12 cellular contexts compared by ENCODE assay signal in genomic region chr12:38350342-38351181, GRCh38. TPM values are rescaled to one million over a fixed set of nuclear protein-coding genes. Genes with fewer than 3 reads are reported as not detected.
A peak's percentile ranks its signal among the peaks of the same experiment; 100 is the strongest.
DNase-seq lines count a peak whose midpoint lies in the region; ATAC-seq, FAIRE-seq and TF ChIP-seq lines count a peak whose summit lies in the region.
"Had no signal": no experiment of that assay in that cellular context is flagged by ENCODE, and none has a peak within 500 bp of the region (broad histone marks: within the 10 kb centered on the region; RNA-seq: fewer than 3 reads in every experiment).

No MANE protein-coding gene starts in this region.

- intact Hi-C loops in pancreas (cut with DNase I) = no loop called here

- no peak overlapping the region for H3K27ac ChIP-seq in pancreas
- H3K27ac ChIP-seq: lower lobe of right lung had no signal

- no peak for TF ChIP-seq CTCF in GM06990 (IDR thresholded peaks at IDR 0.05; ENCODE audit: insufficient read depth, low read length, poor library complexity, severe bottlenecking)
- TF ChIP-seq CTCF in pancreas (IDR thresholded peaks at IDR 0.05) = no peak

- 54 to 61% methylated on average over 4 of the region's 4 CpGs for WGBS in pancreas, 2 donors

- H3K27me3 ChIP-seq in GM06990 (replicated peaks; ENCODE audit: control insufficient read depth, insufficient read depth, low read length) = no peaks in the 10 kb centered on the region
- no peaks in the 10 kb centered on the region for H3K27me3 ChIP-seq in pancreas

- H3K36me3 ChIP-seq in GM06990 (ENCODE audit: control insufficient read depth, insufficient read depth, low read length) (no peaks in the 10 kb centered on the region), pancreas (no peaks in the 10 kb centered on the region)
- H3K36me3 ChIP-seq: lower lobe of right lung had no signal

- no peaks in the 10 kb centered on the region for H3K9me3 ChIP-seq in pancreas

- no peaks in the 10 kb centered on the region for H3K4me1 ChIP-seq in pancreas
- H3K4me1 ChIP-seq: lower lobe of right lung had no signal

- ATAC-seq in GM19372 (IDR thresholded peaks at IDR 0.05; ENCODE audit: low read depth, unreplicated experiment) = peak; percentile 93
- ATAC-seq in HG02943 (IDR thresholded peaks at IDR 0.05; ENCODE audit: low read depth, unreplicated experiment) = peak; percentile 98
- ATAC-seq in pancreas = no peak
- ATAC-seq: lower lobe of right lung had no signal

- DNase-seq in GM06990 (ENCODE audit: extremely low read depth, insufficient read length) (peak; percentile 80), NCI-H446 treated with DMSO at 0.1 percent for 48 hours (lab: John Stamatoyannopoulos, UW) (peak; percentile 34), pancreas (no peak)
- DNase-seq in activated naive CD4-positive, alpha-beta T cell (lab: John Stamatoyannopoulos, UW) = no peak
- no peak for DNase-seq in activated naive CD4-positive, alpha-beta T cell treated with Interleukin-2 at 50 U/mL for 16 hours
- DNase-seq in stimulated activated CD8-positive, alpha-beta memory T cell treated with anti-CD3 and anti-CD28 coated beads, Interleukin-4, amount 100 ng/mL, for 48 hours = no peak
- DNase-seq: CD4-positive, CD25-positive, alpha-beta regulatory T cell; H9; lower lobe of right lung; NCI-H1930 had no signal

- FAIRE-seq in pancreas (lab: Jason Lieb, UNC) = no peak

- H3K4me3 ChIP-seq in GM06990 (replicated peaks; ENCODE audit: low read depth, low read length) (0 out of 2 replicates have a peak overlapping the region, but pooled peaks have one; percentile 28), pancreas (no peak overlapping the region)
- H3K4me3 ChIP-seq: lower lobe of right lung had no signal

RNA-seq across cellular contexts. Expression of gene ALG10B, which starts 34.0 kb away (rescaled TPM):
- total RNA-seq in pancreas = 1 to 10 TPM; 3.1 to 5.1 (median 4.0) TPM
- 1 to 10 TPM in 1 of 2 donors, under 1 TPM in 1; 0.68 to 1.6 TPM for polyA plus RNA-seq in pancreas

Comparison
In these comparisons a context has a peak if more than half of its experiments do, and no peak if none do; other contexts are left out.
1. DNase-seq: peak in GM06990 (single experiment) and NCI-H446 treated with DMSO at 0.1 percent for 48 hours (single experiment); none in activated naive CD4-positive, alpha-beta T cell (0 of 4), activated naive CD4-positive, alpha-beta T cell treated with Interleukin-2 at 50 U/mL for 16 hours (single experiment), pancreas (0 of 6) and stimulated activated CD8-positive, alpha-beta memory T cell treated with anti-CD3 and anti-CD28 coated beads, Interleukin-4, amount 100 ng/mL, for 48 hours (single experiment).
2. ATAC-seq: peak in GM19372 (single experiment) and HG02943 (single experiment); none in pancreas (0 of 4).